ENCODE assay signal across 32 cellular contexts in the genomic region with DNA sequence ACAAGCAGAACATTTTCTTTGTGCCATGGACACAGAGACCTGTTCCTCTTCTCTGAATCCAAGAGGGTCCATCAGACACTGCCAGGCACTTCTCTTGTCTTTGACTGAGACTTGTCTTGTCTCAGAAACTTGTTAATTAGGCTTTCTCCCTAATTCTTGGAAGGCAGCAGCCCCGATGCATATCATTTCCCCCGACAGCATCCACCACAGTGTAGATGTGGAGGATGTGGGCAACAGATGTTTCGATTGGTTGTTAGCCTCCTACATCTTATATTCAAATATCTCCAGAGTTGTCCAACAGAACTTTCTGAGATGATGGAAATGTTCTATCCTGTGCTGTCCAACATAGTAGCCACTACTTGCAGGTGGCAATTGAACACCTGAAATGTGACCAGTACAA. TPM values are rescaled to one million over a fixed set of nuclear protein-coding genes. Genes with fewer than 3 reads are reported as not detected.
"Had no signal": no experiment of that assay in that cellular context is flagged by ENCODE, and none has a peak within 500 bp of the region (broad histone marks: within the 10 kb centered on the region; RNA-seq: fewer than 3 reads in every experiment).

No MANE protein-coding gene starts in this region.

- H3K4me1 Mint-ChIP-seq: activated B cell treated with CpG ODN at 0.5 μM for 24 hours; activated naive CD4-positive, alpha-beta T cell treated with anti-CD3 and anti-CD28 coated beads, Interleukin-2, amount 50 U/mL, for 24 hours; activated T-helper 17 cell treated with anti-CD3 and anti-CD28 coated beads, Interleukin-2, amount 50 U/mL, for 72 hours had no signal

- H3K36me3 ChIP-seq: ascending aorta had no signal

- H3K9me3 Mint-ChIP-seq: activated B cell treated with CpG ODN at 0.5 μM for 24 hours; activated CD4-positive, alpha-beta memory T cell treated with anti-CD3 and anti-CD28 coated beads for 36 hours; activated CD4-positive, alpha-beta T cell treated with anti-CD3 and anti-CD28 coated beads, Interleukin-2, amount 10 ng/mL, durations not matched to agents 24 days and 14 days; activated naive CD4-positive, alpha-beta T cell treated with anti-CD3 and anti-CD28 coated beads, Interleukin-2, amount 10 ng/mL, durations not matched to agents 7 days and 5 days; activated naive CD4-positive, alpha-beta T cell treated with anti-CD3 and anti-CD28 coated beads, Interleukin-2, amount 50 U/mL, for 24 hours; activated T-cell treated with anti-CD3 and anti-CD28 coated beads, Interleukin-2, amount 50 U/mL, for 4 hours; activated T-cell treated with anti-CD3 and anti-CD28 coated beads, Interleukin-2, amount 50 U/mL, for 72 hours; activated T-helper 1 cell treated with anti-CD3 and anti-CD28 coated beads, Interleukin-12 subunit alpha, Interleukin-12 subunit beta, Interleukin-2, Interleukin-4 antibody, amounts not matched to agents 30 ng/mL and 10 ng/mL and 1 ng/mL, durations not matched to agents 14 hours and 24 hours and 36 hours; activated T-helper 17 cell treated with anti-CD3 and anti-CD28 coated beads, Interleukin-2, amount 50 U/mL, for 72 hours; brain; T-helper 1 cell treated with Interleukin-12 subunit alpha and Interleukin-12 subunit beta and Interleukin-4 antibody, amounts not matched to agents 30 μg/mL and 1 μg/mL, for 36 hours; T-helper 2 cell treated with Interferon-gamma antibody and Interleukin-4, amounts not matched to agents 5 μg/mL and 100 μg/mL, for 36 hours had no signal

- DNase-seq: activated B cell treated with CpG ODN at 0.5 μM for 24 hours; activated CD4-positive, alpha-beta memory T cell treated with anti-CD3 and anti-CD28 coated beads for 36 hours; activated CD4-positive, alpha-beta T cell treated with anti-CD3 and anti-CD28 coated beads for 4 hours; activated CD4-positive, alpha-beta T cell treated with anti-CD3 and anti-CD28 coated beads, Interleukin-2, amount 10 ng/mL, durations not matched to agents 24 days and 14 days; activated CD4-positive, alpha-beta T cell treated with anti-CD3 and anti-CD28 coated beads, Interleukin-2, amount 50 U/mL, for 1 hour; activated CD4-positive, alpha-beta T cell treated with anti-CD3 and anti-CD28 coated beads, Interleukin-2, amount 50 U/mL, for 4 hours; activated CD4-positive, CD25-positive, alpha-beta regulatory T cell treated with anti-CD3 and anti-CD28 coated beads, Interleukin-2, amount 50 U/mL, for 72 hours; activated CD8-positive, alpha-beta memory T cell treated with anti-CD3 and anti-CD28 coated beads, Interleukin-2, amount 50 U/mL, for 4 hours; activated effector memory CD4-positive, alpha-beta T cell treated with anti-CD3 and anti-CD28 coated beads, Interleukin-2, amount 50 U/mL, for 16 hours; activated naive CD4-positive, alpha-beta T cell treated with anti-CD3 and anti-CD28 coated beads, Interleukin-2, amount 10 ng/mL, durations not matched to agents 7 days and 5 days; activated naive CD4-positive, alpha-beta T cell treated with Interleukin-2 at 50 U/mL for 16 hours; activated T-cell treated with anti-CD3 and anti-CD28 coated beads for 4 hours; activated T-cell treated with anti-CD3 and anti-CD28 coated beads, Interleukin-2, amount 50 U/mL, for 1 hour; activated T-cell treated with anti-CD3 and anti-CD28 coated beads, Interleukin-2, amount 50 U/mL, for 4 hours; activated T-cell treated with anti-CD3 and anti-CD28 coated beads, Interleukin-2, amount 50 U/mL, for 72 hours; amygdala; anterior cingulate cortex; central memory CD4-positive, alpha-beta T cell; SW 1271; T-helper 1 cell; T-helper 2 cell; T-helper 9 cell had no signal

- H3K4me3 Mint-ChIP-seq: activated B cell treated with CpG ODN at 0.5 μM for 24 hours; activated CD4-positive, alpha-beta memory T cell treated with anti-CD3 and anti-CD28 coated beads for 36 hours; activated CD4-positive, alpha-beta T cell treated with anti-CD3 and anti-CD28 coated beads, Interleukin-2, amount 10 ng/mL, durations not matched to agents 24 days and 14 days; activated naive CD4-positive, alpha-beta T cell treated with anti-CD3 and anti-CD28 coated beads, Interleukin-2, amount 10 ng/mL, durations not matched to agents 7 days and 5 days; activated naive CD4-positive, alpha-beta T cell treated with anti-CD3 and anti-CD28 coated beads, Interleukin-2, amount 50 U/mL, for 24 hours; activated naive CD8-positive, alpha-beta T cell; activated T-cell treated with anti-CD3 and anti-CD28 coated beads, Interleukin-2, amount 50 U/mL, for 4 hours; activated T-cell treated with anti-CD3 and anti-CD28 coated beads, Interleukin-2, amount 50 U/mL, for 72 hours; activated T-helper 1 cell treated with anti-CD3 and anti-CD28 coated beads, Interleukin-12 subunit alpha, Interleukin-12 subunit beta, Interleukin-2, Interleukin-4 antibody, amounts not matched to agents 30 ng/mL and 10 ng/mL and 1 ng/mL, durations not matched to agents 14 hours and 24 hours and 36 hours; activated T-helper 17 cell treated with anti-CD3 and anti-CD28 coated beads, Interleukin-2, amount 50 U/mL, for 72 hours; brain; T-helper 1 cell treated with Interleukin-12 subunit alpha and Interleukin-12 subunit beta and Interleukin-4 antibody, amounts not matched to agents 30 μg/mL and 1 μg/mL, for 36 hours; T-helper 2 cell treated with Interferon-gamma antibody and Interleukin-4, amounts not matched to agents 5 μg/mL and 100 μg/mL, for 36 hours had no signal

- H3K27me3 Mint-ChIP-seq: activated B cell treated with CpG ODN at 0.5 μM for 24 hours; activated CD4-positive, alpha-beta memory T cell treated with anti-CD3 and anti-CD28 coated beads for 36 hours; activated CD4-positive, alpha-beta T cell treated with anti-CD3 and anti-CD28 coated beads, Interleukin-2, amount 10 ng/mL, durations not matched to agents 24 days and 14 days; activated naive CD4-positive, alpha-beta T cell treated with anti-CD3 and anti-CD28 coated beads, Interleukin-2, amount 50 U/mL, for 24 hours; activated naive CD8-positive, alpha-beta T cell; activated T-helper 17 cell treated with anti-CD3 and anti-CD28 coated beads, Interleukin-2, amount 50 U/mL, for 72 hours had no signal

- H3K9me3 ChIP-seq: ascending aorta had no signal

- H3K27me3 ChIP-seq: ascending aorta had no signal

- ATAC-seq: activated T-cell treated with anti-CD3 and anti-CD28 coated beads, Interleukin-2, amount 50 U/mL, for 4 hours; activated T-cell treated with anti-CD3 and anti-CD28 coated beads, Interleukin-2, amount 50 U/mL, for 72 hours; activated T-helper 17 cell treated with anti-CD3 and anti-CD28 coated beads, Interleukin-2, amount 50 U/mL, for 72 hours had no signal

- H3K4me3 ChIP-seq: ascending aorta had no signal

- H3K36me3 Mint-ChIP-seq: activated CD4-positive, alpha-beta memory T cell treated with anti-CD3 and anti-CD28 coated beads for 36 hours; activated naive CD4-positive, alpha-beta T cell treated with anti-CD3 and anti-CD28 coated beads, Interleukin-2, amount 10 ng/mL, durations not matched to agents 7 days and 5 days; activated naive CD4-positive, alpha-beta T cell treated with anti-CD3 and anti-CD28 coated beads, Interleukin-2, amount 50 U/mL, for 24 hours; activated naive CD8-positive, alpha-beta T cell; brain had no signal

- H3K27ac Mint-ChIP-seq: activated B cell treated with CpG ODN at 0.5 μM for 24 hours; activated CD4-positive, alpha-beta memory T cell treated with anti-CD3 and anti-CD28 coated beads for 36 hours; activated CD4-positive, alpha-beta T cell treated with anti-CD3 and anti-CD28 coated beads, Interleukin-2, amount 10 ng/mL, durations not matched to agents 24 days and 14 days; activated naive CD4-positive, alpha-beta T cell treated with anti-CD3 and anti-CD28 coated beads, Interleukin-2, amount 10 ng/mL, durations not matched to agents 7 days and 5 days; activated naive CD4-positive, alpha-beta T cell treated with anti-CD3 and anti-CD28 coated beads, Interleukin-2, amount 50 U/mL, for 24 hours; activated T-cell treated with anti-CD3 and anti-CD28 coated beads, Interleukin-2, amount 50 U/mL, for 72 hours; activated T-helper 1 cell treated with anti-CD3 and anti-CD28 coated beads, Interleukin-12 subunit alpha, Interleukin-12 subunit beta, Interleukin-2, Interleukin-4 antibody, amounts not matched to agents 30 ng/mL and 10 ng/mL and 1 ng/mL, durations not matched to agents 14 hours and 24 hours and 36 hours; activated T-helper 17 cell treated with anti-CD3 and anti-CD28 coated beads, Interleukin-2, amount 50 U/mL, for 72 hours; brain; T-helper 1 cell treated with Interleukin-12 subunit alpha and Interleukin-12 subunit beta and Interleukin-4 antibody, amounts not matched to agents 30 μg/mL and 1 μg/mL, for 36 hours; T-helper 2 cell treated with Interferon-gamma antibody and Interleukin-4, amounts not matched to agents 5 μg/mL and 100 μg/mL, for 36 hours had no signal

- H3K27ac ChIP-seq: ascending aorta, VCaP had no signal

RNA-seq across cellular contexts. Expression of a gene that starts 15.5 kb away (rescaled TPM):
- total RNA-seq: activated B cell treated with CpG ODN at 0.5 μM for 24 hours; activated CD4-positive, alpha-beta memory T cell treated with anti-CD3 and anti-CD28 coated beads for 36 hours; activated CD4-positive, alpha-beta T cell treated with anti-CD3 and anti-CD28 coated beads, Interleukin-2, amount 10 ng/mL, durations not matched to agents 24 days and 14 days; activated CD8-positive, alpha-beta memory T cell treated with anti-CD3 and anti-CD28 coated beads for 36 hours; activated T-cell treated with anti-CD3 and anti-CD28 coated beads, Interleukin-2, amount 50 U/mL, for 4 hours; activated T-helper 1 cell treated with anti-CD3 and anti-CD28 coated beads, Interleukin-12 subunit alpha, Interleukin-12 subunit beta, Interleukin-2, Interleukin-4 antibody, amounts not matched to agents 30 ng/mL and 10 ng/mL and 1 ng/mL, durations not matched to agents 14 hours and 24 hours and 36 hours; activated T-helper 17 cell treated with anti-CD3 and anti-CD28 coated beads, Interleukin-2, amount 50 U/mL, for 72 hours had no signal
